In genomic region chr9:19381656-19382055, GRCh38 we compare ENCODE assay signal across 16 cellular contexts. TPM values are rescaled to one million over a fixed set of nuclear protein-coding genes. Genes with fewer than 3 reads are reported as not detected.
A peak's percentile ranks its signal among the peaks of the same experiment; 100 is the strongest.
DNase-seq lines count a peak whose midpoint lies in the region; TF ChIP-seq lines count a peak whose summit lies in the region.
"Had no signal": no experiment of that assay in that cellular context is flagged by ENCODE, and none has a peak within 500 bp of the region (broad histone marks: within the 10 kb centered on the region; RNA-seq: fewer than 3 reads in every experiment).

No MANE protein-coding gene starts in this region.

- H3K27me3 Mint-ChIP-seq in activated CD4-positive, alpha-beta memory T cell treated with anti-CD3 and anti-CD28 coated beads for 36 hours: peaks cover 3% of the 10 kb centered on the region
- H3K27me3 Mint-ChIP-seq in activated CD4-positive, alpha-beta memory T cell treated with anti-CD3 and anti-CD28 coated beads, Interleukin-2, amount 10 ng/mL, durations not matched to agents 7 days and 5 days: no peaks in the 10 kb centered on the region
- peaks cover 3% of the 10 kb centered on the region for H3K27me3 Mint-ChIP-seq in HFFc6 (ENCODE audit: insufficient read depth)
- no peaks in the 10 kb centered on the region for H3K27me3 Mint-ChIP-seq in nephron (ENCODE audit: low read depth)

- H3K4me1 ChIP-seq in adrenal gland (replicated peaks in 1 of 2): peaks cover 33 to 45% of the 10 kb centered on the region in 2 donors

- WGBS in adrenal gland, 4 donors: 88 to 98% (median 95%) methylated on average over 2 of the region's 2 CpGs

- H3K4me3 Mint-ChIP-seq in activated CD4-positive, alpha-beta memory T cell treated with anti-CD3 and anti-CD28 coated beads for 36 hours: no peak overlapping the region
- no peak overlapping the region for H3K4me3 Mint-ChIP-seq in activated CD4-positive, alpha-beta memory T cell treated with anti-CD3 and anti-CD28 coated beads, Interleukin-2, amount 10 ng/mL, durations not matched to agents 7 days and 5 days
- H3K4me3 Mint-ChIP-seq in HFFc6: peak overlapping the region; percentile 99
- peak overlapping the region; percentile 55 to 100 (median 75) for H3K4me3 Mint-ChIP-seq in nephron

- H3K4me1 Mint-ChIP-seq in activated CD4-positive, alpha-beta memory T cell treated with anti-CD3 and anti-CD28 coated beads for 36 hours (ENCODE audit: low read depth): peaks cover 37% of the 10 kb centered on the region
- H3K4me1 Mint-ChIP-seq in activated CD4-positive, alpha-beta memory T cell treated with anti-CD3 and anti-CD28 coated beads, Interleukin-2, amount 10 ng/mL, durations not matched to agents 7 days and 5 days: peaks cover 38% of the 10 kb centered on the region
- H3K4me1 Mint-ChIP-seq in HFFc6 (ENCODE audit: low read depth) (peaks cover 52% of the 10 kb centered on the region), nephron (peaks cover 43% of the 10 kb centered on the region)

- DNase-seq in activated CD4-positive, alpha-beta memory T cell treated with anti-CD3 and anti-CD28 coated beads for 36 hours: peak; percentile 18
- no peak for DNase-seq in activated CD4-positive, alpha-beta memory T cell treated with anti-CD3 and anti-CD28 coated beads, Interleukin-2, amount 10 ng/mL, durations not matched to agents 7 days and 5 days
- DNase-seq in HFFc6 (no peak), RPMI8226 (no peak), NK-92 (lab: John Stamatoyannopoulos, UW; ENCODE audit: unreplicated experiment) (no peak), adrenal gland (no peak)
- DNase-seq: anterior cingulate cortex; CD4-positive, CD25-positive, alpha-beta regulatory T cell; DMS79 treated with DMSO at 0.1 percent for 48 hours; MM.1S; NCI-H1694 treated with DMSO at 0.1 percent for 48 hours; NCI-H446 had no signal

- no peaks in the 10 kb centered on the region for H3K27me3 ChIP-seq in adrenal gland
- H3K27me3 ChIP-seq: right atrium auricular region had no signal

- no peaks in the 10 kb centered on the region for H3K9me3 ChIP-seq in adrenal gland (replicated peaks in 1 of 3)
- H3K9me3 ChIP-seq: right atrium auricular region had no signal

- no peak overlapping the region for H3K4me3 ChIP-seq in adrenal gland

- H3K36me3 Mint-ChIP-seq in activated CD4-positive, alpha-beta memory T cell treated with anti-CD3 and anti-CD28 coated beads for 36 hours: peaks cover 37% of the 10 kb centered on the region
- H3K36me3 Mint-ChIP-seq in activated CD4-positive, alpha-beta memory T cell treated with anti-CD3 and anti-CD28 coated beads, Interleukin-2, amount 10 ng/mL, durations not matched to agents 7 days and 5 days (ENCODE audit: low read depth): peaks cover 41% of the 10 kb centered on the region
- H3K36me3 Mint-ChIP-seq in HFFc6 (ENCODE audit: low read depth) (peaks cover 47% of the 10 kb centered on the region), nephron (ENCODE audit: low read depth) (peaks cover 32% of the 10 kb centered on the region)

- peaks cover 0 to 16% of the 10 kb centered on the region in 2 donors for H3K36me3 ChIP-seq in adrenal gland (replicated peaks in 1 of 2)

- H3K9me3 Mint-ChIP-seq in activated CD4-positive, alpha-beta memory T cell treated with anti-CD3 and anti-CD28 coated beads for 36 hours: no peaks in the 10 kb centered on the region
- no peaks in the 10 kb centered on the region for H3K9me3 Mint-ChIP-seq in activated CD4-positive, alpha-beta memory T cell treated with anti-CD3 and anti-CD28 coated beads, Interleukin-2, amount 10 ng/mL, durations not matched to agents 7 days and 5 days
- H3K9me3 Mint-ChIP-seq in HFFc6: peaks cover 8% of the 10 kb centered on the region
- no peaks in the 10 kb centered on the region for H3K9me3 Mint-ChIP-seq in nephron
- H3K9me3 Mint-ChIP-seq: activated T-helper 2 cell treated with anti-CD3 and anti-CD28 coated beads, Interferon-gamma antibody, Interleukin-2, Interleukin-4, amounts not matched to agents 10 μg/mL and 5 μg/mL and 100 μg/mL, durations not matched to agents 14 hours and 24 hours and 36 hours; CD4-positive, CD25-positive, alpha-beta regulatory T cell had no signal

- TF ChIP-seq CTCF in HFFc6 (IDR thresholded peaks at IDR 0.05) (no peak), VCaP (conservative IDR thresholded peaks at IDR 0.05) (no peak), nephron (IDR thresholded peaks at IDR 0.05; ENCODE audit: unreplicated experiment in 3 of 3) (no peak), adrenal gland (IDR thresholded peaks at IDR 0.05) (no peak)

- H3K27ac Mint-ChIP-seq in activated CD4-positive, alpha-beta memory T cell treated with anti-CD3 and anti-CD28 coated beads for 36 hours: no peak overlapping the region
- no peak overlapping the region for H3K27ac Mint-ChIP-seq in activated CD4-positive, alpha-beta memory T cell treated with anti-CD3 and anti-CD28 coated beads, Interleukin-2, amount 10 ng/mL, durations not matched to agents 7 days and 5 days
- H3K27ac Mint-ChIP-seq in HFFc6 (peak overlapping the region; percentile 99; the same call in 1 of the 2 replicates), nephron (peak overlapping the region; percentile 98 to 99 (median 99))

- POLR2A ChIA-PET in activated CD4-positive, alpha-beta memory T cell treated with anti-CD3 and anti-CD28 coated beads for 36 hours (lab: Charles Lee): no interaction called here
- POLR2A ChIA-PET in activated CD4-positive, alpha-beta memory T cell treated with anti-CD3 and anti-CD28 coated beads, Interleukin-2, amount 10 ng/mL, durations not matched to agents 7 days and 5 days (lab: Charles Lee): no interaction called here

- intact Hi-C loops in activated CD4-positive, alpha-beta memory T cell treated with anti-CD3 and anti-CD28 coated beads for 36 hours (cut with micrococcal nuclease): loop anchor here (5.0 kb wide), 2 partner anchors 61 to 1241 kb away; partner anchors contain the start of gene MLLT3
- intact Hi-C loops in adrenal gland (cut with DNase I): loop anchor here in 1 of 2 donors (10.0 kb wide), 1 partner anchor 73 kb away; no protein-coding TSS in a partner anchor

- no peak for TF ChIP-seq POLR2A in adrenal gland (IDR thresholded peaks at IDR 0.05)

- CTCF ChIA-PET in activated CD4-positive, alpha-beta memory T cell treated with anti-CD3 and anti-CD28 coated beads for 36 hours (lab: Charles Lee): interaction anchor here (1.0 kb wide), 1 partner anchor 83 kb away, joined by 4 read pairs; no protein-coding TSS in a partner anchor
- CTCF ChIA-PET in activated CD4-positive, alpha-beta memory T cell treated with anti-CD3 and anti-CD28 coated beads, Interleukin-2, amount 10 ng/mL, durations not matched to agents 7 days and 5 days (lab: Charles Lee): interaction anchor here (0.6 kb wide), 1 partner anchor 76 kb away, joined by 3 read pairs; no protein-coding TSS in a partner anchor

- H3K27ac ChIP-seq in VCaP: peak overlapping the region; percentile 93; the same call in 1 of the 2 replicates
- H3K27ac ChIP-seq in adrenal gland: no peak overlapping the region
- H3K27ac ChIP-seq: right atrium auricular region had no signal

RNA-seq across cellular contexts. Expression of gene RPS6, which starts 1.6 kb away (rescaled TPM):
- 1,000 to 10,000 TPM; 3,671 to 3,782 TPM for total RNA-seq in activated CD4-positive, alpha-beta memory T cell treated with anti-CD3 and anti-CD28 coated beads for 36 hours
- 1,000 to 10,000 TPM; 2,001 to 2,049 TPM for total RNA-seq in activated CD4-positive, alpha-beta memory T cell treated with anti-CD3 and anti-CD28 coated beads, Interleukin-2, amount 10 ng/mL, durations not matched to agents 7 days and 5 days
- 1,000 to 10,000 TPM; 1,886 to 2,098 (median 1,953) TPM for total RNA-seq in HFFc6 (2021; fragmentation: NEBNext Ultra II Directional; extraction: Animal tissue kit (Norgen Biotek cat#: 25700))
- 1,000 to 10,000 TPM in 6 of 8 donors, 100 to 1,000 TPM in 2; 797 to 1,841 (median 1,459) TPM for total RNA-seq in adrenal gland
- polyA plus RNA-seq in adrenal gland: 1,000 to 10,000 TPM; 2,230 to 3,609 (median 3,214) TPM

RNA-seq across cellular contexts. Expression of gene ACER2, which starts 27.2 kb away (rescaled TPM):
- 1 to 10 TPM; 1.8 TPM for total RNA-seq in activated CD4-positive, alpha-beta memory T cell treated with anti-CD3 and anti-CD28 coated beads for 36 hours
- total RNA-seq in activated CD4-positive, alpha-beta memory T cell treated with anti-CD3 and anti-CD28 coated beads, Interleukin-2, amount 10 ng/mL, durations not matched to agents 7 days and 5 days: 1 to 10 TPM; 3.2 to 3.3 TPM
- 1 to 10 TPM; 1.2 to 1.9 (median 1.6) TPM for total RNA-seq in HFFc6 (2021; fragmentation: NEBNext Ultra II Directional; extraction: Animal tissue kit (Norgen Biotek cat#: 25700))
- 1 to 10 TPM; 3.5 to 10.0 (median 5.9) TPM for total RNA-seq in adrenal gland
- polyA plus RNA-seq in adrenal gland: 1 to 10 TPM in 1 of 3 donors, under 1 TPM in 2; 0.24 to 1.3 (median 0.80) TPM

Comparison
In these comparisons a context has a peak if more than half of its experiments do, and no peak if none do; other contexts are left out.
1. H3K27ac Mint-ChIP-seq: peak in HFFc6 (single experiment) and nephron (3 of 3); none in activated CD4-positive, alpha-beta memory T cell treated with anti-CD3 and anti-CD28 coated beads for 36 hours (single experiment) and activated CD4-positive, alpha-beta memory T cell treated with anti-CD3 and anti-CD28 coated beads, Interleukin-2, amount 10 ng/mL, durations not matched to agents 7 days and 5 days (single experiment).
2. H3K4me3 Mint-ChIP-seq: peak in HFFc6 (single experiment) and nephron (3 of 3); none in activated CD4-positive, alpha-beta memory T cell treated with anti-CD3 and anti-CD28 coated beads for 36 hours (single experiment) and activated CD4-positive, alpha-beta memory T cell treated with anti-CD3 and anti-CD28 coated beads, Interleukin-2, amount 10 ng/mL, durations not matched to agents 7 days and 5 days (single experiment).